Comparison of ENCODE assay signal across 8 cellular contexts in the genomic region with DNA sequence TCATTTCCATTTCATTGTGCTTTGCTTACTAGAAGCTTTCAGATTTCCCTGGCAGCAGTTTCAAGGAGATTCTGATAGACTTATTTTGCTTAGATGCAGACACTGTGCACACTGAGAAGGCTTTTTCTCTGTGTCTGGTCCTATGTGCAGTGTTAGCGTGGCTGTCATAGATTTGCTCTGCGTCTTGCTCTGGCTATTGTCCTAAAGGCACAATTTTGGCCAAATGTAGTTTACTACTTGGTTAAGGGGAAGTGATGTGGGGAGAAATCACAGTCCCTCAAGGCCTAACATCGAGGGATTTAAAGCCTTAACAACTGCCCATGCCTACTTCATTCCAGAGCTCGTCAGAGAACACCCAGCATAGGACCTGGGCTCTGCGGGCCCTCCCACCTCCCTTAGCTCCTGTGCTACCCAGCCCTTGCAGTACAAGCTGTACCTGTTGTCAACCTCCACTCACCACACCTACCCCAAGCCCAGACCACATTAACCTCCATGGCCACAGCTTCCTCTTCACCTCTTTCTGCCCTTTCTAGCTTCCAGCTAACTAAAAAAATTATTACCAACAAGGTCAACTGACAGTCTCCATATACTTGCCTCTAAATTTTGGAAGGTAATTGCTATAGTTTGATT.
DNase-seq lines count a peak whose midpoint lies in the region; ATAC-seq, FAIRE-seq and TF ChIP-seq lines count a peak whose summit lies in the region.

No MANE protein-coding gene starts in this region.

- no peaks in the 10 kb centered on the region for H3K79me2 ChIP-seq in MM.1S (ENCODE audit: low read length)

- no peaks in the 10 kb centered on the region for H3K36me3 ChIP-seq in MM.1S (replicated peaks; ENCODE audit: insufficient read depth, low read length)

- H4K20me1 ChIP-seq in MM.1S (ENCODE audit: insufficient read depth, low read length), result no peaks in the 10 kb centered on the region

- H3K9me2 ChIP-seq in MM.1S (replicated peaks; ENCODE audit: insufficient read depth, low read length), result no peaks in the 10 kb centered on the region

- peaks cover 6% of the 10 kb centered on the region; the same call in 1 of the 2 replicates for H3K4me1 ChIP-seq in MM.1S (ENCODE audit: low read length)

- no peaks in the 10 kb centered on the region for H3K9me3 ChIP-seq in MM.1S (replicated peaks; ENCODE audit: insufficient read depth, low read length)

- DNase-seq in MM.1S (peak; percentile 41), T1000 (lab: John Stamatoyannopoulos, UW) (no peak), urothelium cell line (ENCODE audit: low spot score) (no peak), HTR-8/SVneo (ENCODE audit: insufficient read length, low spot score) (no peak), COLO829 (ENCODE audit: low spot score) (no peak)
- peak; percentile 57 for DNase-seq in activated effector memory CD4-positive, alpha-beta T cell treated with Interleukin-2 at 50 U/mL for 16 hours
- peak; percentile 16 for DNase-seq in stimulated activated CD8-positive, alpha-beta memory T cell treated with anti-CD3 and anti-CD28 coated beads, Interleukin-12 subunit alpha, Interleukin-12 subunit beta, amount 100 ng/mL, for 1 hour (ENCODE audit: low read depth)

- H3K9ac ChIP-seq in MM.1S (ENCODE audit: low read length), result no peak overlapping the region

- FAIRE-seq in urothelium cell line (lab: Jason Lieb, UNC), result no peak
- no peak for FAIRE-seq in HTR-8/SVneo (lab: Jason Lieb, UNC)

- no peak overlapping the region for H3K4me3 ChIP-seq in MM.1S (ENCODE audit: low read length)

- TF ChIP-seq CTCF in MM.1S (IDR thresholded peaks at IDR 0.05; ENCODE audit: low read length), result no peak

- no peak overlapping the region for H3K27ac ChIP-seq in MM.1S (ENCODE audit: low read length)

- H3K27me3 ChIP-seq in MM.1S (replicated peaks; ENCODE audit: insufficient read depth, low read length), result no peaks in the 10 kb centered on the region

- no peaks in the 10 kb centered on the region for H3F3A ChIP-seq in MM.1S (ENCODE audit: insufficient read depth, low read length)

- H2AFZ ChIP-seq in MM.1S (ENCODE audit: low read length), result no peak overlapping the region

- H3K4me2 ChIP-seq in MM.1S (ENCODE audit: low read depth, low read length), result no peak overlapping the region

- peak; percentile 76 for ATAC-seq in GM19328 (IDR thresholded peaks at IDR 0.05; ENCODE audit: unreplicated experiment)

Comparison
In these comparisons a context has a peak if more than half of its experiments do, and no peak if none do; other contexts are left out.
1. DNase-seq: peak in MM.1S (single experiment), activated effector memory CD4-positive, alpha-beta T cell treated with Interleukin-2 at 50 U/mL for 16 hours (single experiment) and stimulated activated CD8-positive, alpha-beta memory T cell treated with anti-CD3 and anti-CD28 coated beads, Interleukin-12 subunit alpha, Interleukin-12 subunit beta, amount 100 ng/mL, for 1 hour (single experiment); none in T1000 (single experiment), urothelium cell line (single experiment), HTR-8/SVneo (single experiment) and COLO829 (single experiment).